In the genomic region with DNA sequence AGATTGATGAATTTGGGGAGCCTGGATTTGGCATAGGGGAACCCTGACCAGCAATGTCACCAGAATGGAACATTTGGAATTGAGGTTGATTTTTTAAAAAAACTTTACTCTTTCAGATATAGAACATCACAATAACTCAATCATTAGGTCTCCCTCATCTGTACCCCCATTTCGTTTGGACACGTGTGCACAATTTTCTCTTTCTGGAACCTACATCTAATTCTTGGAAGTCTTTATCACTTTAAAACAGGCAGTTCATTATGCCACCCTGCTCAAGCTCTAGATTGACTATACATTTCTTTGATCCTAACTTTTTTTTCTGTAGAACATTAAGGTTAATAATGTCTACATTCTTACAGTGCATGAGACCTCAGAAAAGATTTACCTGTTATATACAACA, we compare ENCODE assay signal across 1 cellular context.
A peak's percentile ranks its signal among the peaks of the same experiment; 100 is the strongest.
TF ChIP-seq lines count a peak whose summit lies in the region.

No MANE protein-coding gene starts in this region.

TF ChIP-seq in K562, 482 proteins besides CTCF, POLR2A, EP300 and RAD21 (continued from another document):
- TF ChIP-seq TGIF2 (CRISPR knock-in tag; IDR thresholded peaks at IDR 0.05), result no peak
- peak; percentile 37 to 43; a peak in 3 of 4 replicates for TF ChIP-seq KDM1A (IDR thresholded peaks at IDR 0.05)
- TF ChIP-seq NFIC (IDR thresholded peaks at IDR 0.05), result 0 out of 2 replicates have a peak, but pooled peaks have one; percentile 12
- no peak for TF ChIP-seq MIER1 (IDR thresholded peaks at IDR 0.05; ENCODE audit: low read depth)
- TF ChIP-seq, protein P1, sequence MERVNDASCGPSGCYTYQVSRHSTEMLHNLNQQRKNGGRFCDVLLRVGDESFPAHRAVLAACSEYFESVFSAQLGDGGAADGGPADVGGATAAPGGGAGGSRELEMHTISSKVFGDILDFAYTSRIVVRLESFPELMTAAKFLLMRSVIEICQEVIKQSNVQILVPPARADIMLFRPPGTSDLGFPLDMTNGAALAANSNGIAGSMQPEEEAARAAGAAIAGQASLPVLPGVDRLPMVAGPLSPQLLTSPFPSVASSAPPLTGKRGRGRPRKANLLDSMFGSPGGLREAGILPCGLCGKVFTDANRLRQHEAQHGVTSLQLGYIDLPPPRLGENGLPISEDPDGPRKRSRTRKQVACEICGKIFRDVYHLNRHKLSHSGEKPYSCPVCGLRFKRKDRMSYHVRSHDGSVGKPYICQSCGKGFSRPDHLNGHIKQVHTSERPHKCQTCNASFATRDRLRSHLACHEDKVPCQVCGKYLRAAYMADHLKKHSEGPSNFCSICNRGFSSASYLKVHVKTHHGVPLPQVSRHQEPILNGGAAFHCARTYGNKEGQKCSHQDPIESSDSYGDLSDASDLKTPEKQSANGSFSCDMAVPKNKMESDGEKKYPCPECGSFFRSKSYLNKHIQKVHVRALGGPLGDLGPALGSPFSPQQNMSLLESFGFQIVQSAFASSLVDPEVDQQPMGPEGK (CRISPR knock-in tag; IDR thresholded peaks at IDR 0.05; ENCODE audit: borderline replicate concordance), result no peak
- TF ChIP-seq TAF7 (tag; IDR thresholded peaks at IDR 0.05), result no peak
- TF ChIP-seq, protein P2, sequence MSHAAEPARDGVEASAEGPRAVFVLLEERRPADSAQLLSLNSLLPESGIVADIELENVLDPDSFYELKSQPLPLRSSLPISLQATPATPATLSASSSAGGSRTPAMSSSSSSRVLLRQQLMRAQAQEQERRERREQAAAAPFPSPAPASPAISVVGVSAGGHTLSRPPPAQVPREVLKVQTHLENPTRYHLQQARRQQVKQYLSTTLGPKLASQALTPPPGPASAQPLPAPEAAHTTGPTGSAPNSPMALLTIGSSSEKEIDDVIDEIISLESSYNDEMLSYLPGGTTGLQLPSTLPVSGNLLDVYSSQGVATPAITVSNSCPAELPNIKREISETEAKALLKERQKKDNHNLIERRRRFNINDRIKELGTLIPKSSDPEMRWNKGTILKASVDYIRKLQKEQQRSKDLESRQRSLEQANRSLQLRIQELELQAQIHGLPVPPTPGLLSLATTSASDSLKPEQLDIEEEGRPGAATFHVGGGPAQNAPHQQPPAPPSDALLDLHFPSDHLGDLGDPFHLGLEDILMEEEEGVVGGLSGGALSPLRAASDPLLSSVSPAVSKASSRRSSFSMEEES (CRISPR knock-in tag; IDR thresholded peaks at IDR 0.05), result no peak
- no peak for TF ChIP-seq POLR3G (IDR thresholded peaks at IDR 0.05; ENCODE audit: extremely low read depth, insufficient read length, insufficient replicate concordance)
- TF ChIP-seq HNRNPK (IDR thresholded peaks at IDR 0.05; ENCODE audit: low read depth, low read length, poor library complexity, severe bottlenecking), result no peak
- TF ChIP-seq SIN3A (IDR thresholded peaks at IDR 0.05; ENCODE audit: borderline replicate concordance in 2 of 2, control insufficient read depth in 1 of 2, low read depth in 2 of 2, low read length in 2 of 2), result no peak
- TF ChIP-seq RBBP5 (IDR thresholded peaks at IDR 0.05; ENCODE audit: borderline replicate concordance, insufficient read depth, low read length, poor library complexity, severe bottlenecking), result no peak
- TF ChIP-seq, protein P3, sequence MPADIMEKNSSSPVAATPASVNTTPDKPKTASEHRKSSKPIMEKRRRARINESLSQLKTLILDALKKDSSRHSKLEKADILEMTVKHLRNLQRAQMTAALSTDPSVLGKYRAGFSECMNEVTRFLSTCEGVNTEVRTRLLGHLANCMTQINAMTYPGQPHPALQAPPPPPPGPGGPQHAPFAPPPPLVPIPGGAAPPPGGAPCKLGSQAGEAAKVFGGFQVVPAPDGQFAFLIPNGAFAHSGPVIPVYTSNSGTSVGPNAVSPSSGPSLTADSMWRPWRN (IDR thresholded peaks at IDR 0.05; ENCODE audit: low read depth), result 0 out of 2 replicates have a peak, but pooled peaks have one; percentile 36
- TF ChIP-seq PHF20 (IDR thresholded peaks at IDR 0.05; ENCODE audit: partially characterized antibody), result no peak
- no peak for TF ChIP-seq NFATC3 (IDR thresholded peaks at IDR 0.05)
- no peak for TF ChIP-seq XRCC5 (IDR thresholded peaks at IDR 0.05; ENCODE audit: low read depth, low read length)
- TF ChIP-seq ELF2 (CRISPR knock-in tag; IDR thresholded peaks at IDR 0.05), result no peak
- no peak for TF ChIP-seq RAD51 (IDR thresholded peaks at IDR 0.05; ENCODE audit: borderline replicate concordance, low read depth)
- TF ChIP-seq, protein P4, sequence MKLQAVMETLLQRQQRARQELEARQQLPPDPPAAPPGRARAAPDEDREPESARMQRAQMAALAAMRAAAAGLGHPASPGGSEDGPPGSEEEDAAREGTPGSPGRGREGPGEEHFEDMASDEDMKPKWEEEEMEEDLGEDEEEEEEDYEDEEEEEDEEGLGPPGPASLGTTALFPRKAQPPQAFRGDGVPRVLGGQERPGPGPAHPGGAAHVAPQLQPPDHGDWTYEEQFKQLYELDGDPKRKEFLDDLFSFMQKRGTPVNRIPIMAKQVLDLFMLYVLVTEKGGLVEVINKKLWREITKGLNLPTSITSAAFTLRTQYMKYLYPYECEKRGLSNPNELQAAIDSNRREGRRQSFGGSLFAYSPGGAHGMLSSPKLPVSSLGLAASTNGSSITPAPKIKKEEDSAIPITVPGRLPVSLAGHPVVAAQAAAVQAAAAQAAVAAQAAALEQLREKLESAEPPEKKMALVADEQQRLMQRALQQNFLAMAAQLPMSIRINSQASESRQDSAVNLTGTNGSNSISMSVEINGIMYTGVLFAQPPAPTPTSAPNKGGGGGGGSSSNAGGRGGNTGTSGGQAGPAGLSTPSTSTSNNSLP (IDR thresholded peaks at IDR 0.05; ENCODE audit: borderline replicate concordance, low read depth, low read length), result 0 out of 2 replicates have a peak, but pooled peaks have one; percentile 7
- TF ChIP-seq MTA2 (IDR thresholded peaks at IDR 0.05; ENCODE audit: low read depth), result no peak
- no peak for TF ChIP-seq POLR3A (IDR thresholded peaks at IDR 0.05; ENCODE audit: borderline replicate concordance, extremely low read depth, insufficient read depth, insufficient read length)
- peak; percentile 30; the same call in 1 of the 2 replicates for TF ChIP-seq DPF2 (IDR thresholded peaks at IDR 0.05)
- TF ChIP-seq BCL6 (CRISPR knock-in tag; IDR thresholded peaks at IDR 0.05), result no peak
- peak; percentile 67 for TF ChIP-seq CBFA2T3 (IDR thresholded peaks at IDR 0.05)
- no peak for TF ChIP-seq ZNF146 (CRISPR knock-in tag; IDR thresholded peaks at IDR 0.05; ENCODE audit: unreplicated experiment)
- no peak for TF ChIP-seq FOXA1 (IDR thresholded peaks at IDR 0.05; ENCODE audit: borderline replicate concordance)
- no peak for TF ChIP-seq NELFE (IDR thresholded peaks at IDR 0.05; ENCODE audit: insufficient read depth, insufficient read length)
- no peak for TF ChIP-seq MAFF (IDR thresholded peaks at IDR 0.05; ENCODE audit: low read length)
- TF ChIP-seq ZFP1 (CRISPR knock-in tag; IDR thresholded peaks at IDR 0.05), result no peak
- no peak for TF ChIP-seq ZNF57 (CRISPR knock-in tag; IDR thresholded peaks at IDR 0.05)
TF ChIP-seq in K562: peak in this region for 30.
